8 cellular contexts compared by ENCODE assay signal in genomic region chr18:23992119-23992940, GRCh38. TPM values are rescaled to one million over a fixed set of nuclear protein-coding genes. Genes with fewer than 3 reads are reported as not detected.
A peak's percentile ranks its signal among the peaks of the same experiment; 100 is the strongest.
DNase-seq lines count a peak whose midpoint lies in the region; ATAC-seq and TF ChIP-seq lines count a peak whose summit lies in the region.

No MANE protein-coding gene starts in this region.

- H2BK5ac ChIP-seq in IMR-90 (ENCODE audit: low read depth, low read length, poor library complexity, severe bottlenecking): no peak overlapping the region

- H3K27me3 ChIP-seq in IMR-90 (ENCODE audit: control insufficient read depth, insufficient read depth, low read length): no peaks in the 10 kb centered on the region

- H3K9me1 ChIP-seq in IMR-90 (ENCODE audit: insufficient read depth, low read length): no peaks in the 10 kb centered on the region

- BruUV-seq in IMR-90 (replicated peaks; lab: Mats Ljungman, UMichigan): no TSS peak

- WGBS in IMR-90 (ENCODE audit: extremely low coverage in 2 of 2, insufficient read length in 1 of 2), 2 experiments: no CpG with 5 or more reads among the region's 7 CpGs

- no peak overlapping the region for H2AK9ac ChIP-seq in IMR-90 (replicated peaks; ENCODE audit: low read depth, low read length, poor library complexity)

- peak overlapping the region; percentile 58; the same call in 1 of the 2 replicates for H3K18ac ChIP-seq in IMR-90 (ENCODE audit: low read depth, low read length)

- no peak overlapping the region for H3K23ac ChIP-seq in IMR-90 (ENCODE audit: low read depth, low read length)

- 0 out of 3 replicates have a peak overlapping the region, but pooled peaks have one; percentile 5 for H2BK15ac ChIP-seq in IMR-90 (ENCODE audit: low read depth, low read length)

- peak overlapping the region; percentile 28 for H2BK20ac ChIP-seq in IMR-90 (ENCODE audit: low read depth, low read length)

- in situ Hi-C loops in IMR-90 (cut with MboI; ENCODE audit: low sequenced_read_pairs): no loop called here

- H3K4me2 ChIP-seq in IMR-90 (ENCODE audit: low read depth, low read length): no peak overlapping the region

- H3K4me1 ChIP-seq in IMR-90 (ENCODE audit: control insufficient read depth, insufficient read depth, low read length): peaks cover 10% of the 10 kb centered on the region

- TF ChIP-seq CTCF in C4-2B (conservative IDR thresholded peaks at IDR 0.05) (no peak), IMR-90 (conservative IDR thresholded peaks at IDR 0.05; ENCODE audit: low read depth, low read length) (no peak)

- 0 out of 2 replicates have a peak overlapping the region, but pooled peaks have one; percentile 14 for H3K9ac ChIP-seq in IMR-90 (ENCODE audit: low read depth, low read length)

- H4K8ac ChIP-seq in IMR-90 (ENCODE audit: low read depth in 2 of 2, low read length in 2 of 2): no peak overlapping the region

- H3K4me3 Mint-ChIP-seq in activated T-helper 17 cell treated with anti-CD3 and anti-CD28 coated beads, Interleukin-2, amount 50 U/mL, for 72 hours: peak overlapping the region; percentile 68
- peak overlapping the region in 4 of 5 donors; percentile 30 to 76 (median 44) for H3K4me3 Mint-ChIP-seq in immature natural killer cell

- H3K27ac ChIP-seq in C4-2B (peak overlapping the region; percentile 18; the same call in 1 of the 2 replicates), IMR-90 (ENCODE audit: insufficient read depth, low read length) (peak overlapping the region; percentile 24; the same call in 1 of the 2 replicates)

- POLR2A ChIA-PET in IMR-90 (lab: Charles Lee; ENCODE audit: unreplicated experiment): no interaction called here

- no peaks in the 10 kb centered on the region for H3K36me3 Mint-ChIP-seq in activated T-helper 17 cell treated with anti-CD3 and anti-CD28 coated beads, Interleukin-2, amount 50 U/mL, for 72 hours (ENCODE audit: low read depth)
- H3K36me3 Mint-ChIP-seq in immature natural killer cell: peaks cover 0 to 4% (median 0%) of the 10 kb centered on the region in 3 donors

- H2AFZ ChIP-seq in IMR-90 (replicated peaks; ENCODE audit: low read length, poor library complexity): no peak overlapping the region

- no peaks in the 10 kb centered on the region for H3K36me3 ChIP-seq in IMR-90 (ENCODE audit: control insufficient read depth, insufficient read depth, low read length)

- H4K91ac ChIP-seq in IMR-90 (ENCODE audit: insufficient read depth, low read depth, low read length): no peak overlapping the region

- H3K4me3 ChIP-seq in IMR-90 (ENCODE audit: insufficient read depth, low read depth, low read length): no peak overlapping the region

- TF ChIP-seq POLR2A in IMR-90 (IDR thresholded peaks at IDR 0.05; ENCODE audit: low read depth, low read length): no peak

- no peak for TF ChIP-seq RAD21 in IMR-90 (IDR thresholded peaks at IDR 0.05; ENCODE audit: low read length)

- no peaks in the 10 kb centered on the region for H3K9me3 ChIP-seq in IMR-90 (ENCODE audit: control insufficient read depth, insufficient read depth, low read length)

- DNase-seq in IMR-90: peak; percentile 38
- DNase-seq in immature natural killer cell: peak; percentile 65 to 80 (median 69)
- DNase-seq in SK-N-DZ (ENCODE audit: low spot score): no peak
- DNase-seq in NAMALWA (ENCODE audit: low spot score): no peak
- no peak for DNase-seq in GM19240 (ENCODE audit: insufficient read length, low spot score)

- H3K9me3 Mint-ChIP-seq in activated T-helper 17 cell treated with anti-CD3 and anti-CD28 coated beads, Interleukin-2, amount 50 U/mL, for 72 hours: peaks cover 4% of the 10 kb centered on the region
- H3K9me3 Mint-ChIP-seq in immature natural killer cell: peaks cover 0 to 2% (median 0%) of the 10 kb centered on the region in 6 donors

- peak overlapping the region; percentile 30; the same call in 1 of the 2 replicates for H2BK120ac ChIP-seq in IMR-90 (ENCODE audit: low read depth, low read length)

- CTCF ChIA-PET in IMR-90 (lab: Yijun Ruan, JAX): no interaction called here

- peak overlapping the region; percentile 52 for H4K5ac ChIP-seq in IMR-90 (ENCODE audit: low read depth, low read length)

- no peak overlapping the region for H2AK5ac ChIP-seq in IMR-90 (ENCODE audit: low read depth, low read length)

- H3K14ac ChIP-seq in IMR-90 (replicated peaks; ENCODE audit: low read depth, low read length): no peak overlapping the region; the same call in 1 of the 2 replicates

- peak; percentile 19; the same call in 1 of the 2 replicates for ATAC-seq in IMR-90 (ENCODE audit: low read depth)
- peak; percentile 95 for ATAC-seq in activated T-helper 17 cell treated with anti-CD3 and anti-CD28 coated beads, Interleukin-2, amount 50 U/mL, for 72 hours (replicated peaks)
- no peak for ATAC-seq in HG03280 (IDR thresholded peaks at IDR 0.05; ENCODE audit: unreplicated experiment)

- no peaks in the 10 kb centered on the region for H3K27me3 Mint-ChIP-seq in activated T-helper 17 cell treated with anti-CD3 and anti-CD28 coated beads, Interleukin-2, amount 50 U/mL, for 72 hours
- peaks cover 1 to 11% (median 3%) of the 10 kb centered on the region in 3 donors for H3K27me3 Mint-ChIP-seq in immature natural killer cell (ENCODE audit: low read depth in 3 of 3)

- intact Hi-C loops in IMR-90 (cut with micrococcal nuclease): loop anchor here (5.0 kb wide), 1 partner anchor 65 kb away; no protein-coding TSS in a partner anchor

- peak overlapping the region; percentile 89 for H3K27ac Mint-ChIP-seq in activated T-helper 17 cell treated with anti-CD3 and anti-CD28 coated beads, Interleukin-2, amount 50 U/mL, for 72 hours
- peak overlapping the region; percentile 24 to 90 (median 82) for H3K27ac Mint-ChIP-seq in immature natural killer cell

- no peaks in the 10 kb centered on the region for H4K20me1 ChIP-seq in IMR-90 (ENCODE audit: insufficient read depth, low read length)

- H3K56ac ChIP-seq in IMR-90 (ENCODE audit: extremely low read depth, insufficient read depth, low read length): no peak overlapping the region

- H3K79me1 ChIP-seq in IMR-90 (ENCODE audit: low read depth in 1 of 2, low read length in 2 of 2): no peaks in the 10 kb centered on the region

- H3K4ac ChIP-seq in IMR-90 (ENCODE audit: low read depth, low read length): 0 out of 2 replicates have a peak overlapping the region, but pooled peaks have one; percentile 21

- dilution Hi-C loops in IMR-90 (cut with HindIII; ENCODE audit: low sequenced_read_pairs, unreplicated experiment): no loop called here

- H3K4me1 Mint-ChIP-seq in activated T-helper 17 cell treated with anti-CD3 and anti-CD28 coated beads, Interleukin-2, amount 50 U/mL, for 72 hours: peaks cover 55% of the 10 kb centered on the region
- peaks cover 37 to 40% of the 10 kb centered on the region in 2 donors for H3K4me1 Mint-ChIP-seq in immature natural killer cell

TF ChIP-seq in IMR-90, 13 proteins besides CTCF, POLR2A, EP300 and RAD21:
- TF ChIP-seq, protein P1, sequence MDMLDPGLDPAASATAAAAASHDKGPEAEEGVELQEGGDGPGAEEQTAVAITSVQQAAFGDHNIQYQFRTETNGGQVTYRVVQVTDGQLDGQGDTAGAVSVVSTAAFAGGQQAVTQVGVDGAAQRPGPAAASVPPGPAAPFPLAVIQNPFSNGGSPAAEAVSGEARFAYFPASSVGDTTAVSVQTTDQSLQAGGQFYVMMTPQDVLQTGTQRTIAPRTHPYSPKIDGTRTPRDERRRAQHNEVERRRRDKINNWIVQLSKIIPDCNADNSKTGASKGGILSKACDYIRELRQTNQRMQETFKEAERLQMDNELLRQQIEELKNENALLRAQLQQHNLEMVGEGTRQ (IDR thresholded peaks at IDR 0.05; ENCODE audit: low read depth, low read length): no peak
- TF ChIP-seq FOS (IDR thresholded peaks at IDR 0.05; ENCODE audit: low read depth, low read length): no peak

RNA-seq across cellular contexts. Expression of gene TTC39C, which starts 22.2 kb away (rescaled TPM):
- total RNA-seq in IMR-90 (2012; rRNA removed): 20.8 and 22.8 TPM in 2 replicates
- polyA plus RNA-seq in IMR-90 (2012; rRNA removed): 8.0 and 9.1 TPM in 2 replicates
- 3.6 and 4.1 TPM in 2 replicates for polyA plus RNA-seq in IMR-90 (2012; cell fraction: cytosol; rRNA removed)
- 5.4 and 10.4 TPM in 2 replicates for polyA plus RNA-seq in IMR-90 (2012; cell fraction: nucleus; rRNA removed; ENCODE audit: low replicate concordance)
- total RNA-seq in activated T-helper 17 cell treated with anti-CD3 and anti-CD28 coated beads, Interleukin-2, amount 50 U/mL, for 72 hours: 10 to 100 TPM; 59.6 to 76.7 TPM
- polyA plus RNA-seq in immature natural killer cell: 10 to 100 TPM; 18.3 to 26.7 (median 25.0) TPM
- polyA plus RNA-seq in SK-N-DZ (2014; cell fraction: cytosol; rRNA removed): 13.8 and 18.8 TPM in 2 replicates
- 54.7 and 56.2 TPM in 2 replicates for polyA plus RNA-seq in SK-N-DZ (2014; cell fraction: nucleus; rRNA removed)

Comparison
In these comparisons a context has a peak if more than half of its experiments do, and no peak if none do; other contexts are left out.
1. DNase-seq: peak in IMR-90 (single experiment) and immature natural killer cell (3 of 3); none in SK-N-DZ (single experiment), NAMALWA (single experiment) and GM19240 (single experiment).